ENCODE assay signal across 8 cellular contexts in the genomic region with DNA sequence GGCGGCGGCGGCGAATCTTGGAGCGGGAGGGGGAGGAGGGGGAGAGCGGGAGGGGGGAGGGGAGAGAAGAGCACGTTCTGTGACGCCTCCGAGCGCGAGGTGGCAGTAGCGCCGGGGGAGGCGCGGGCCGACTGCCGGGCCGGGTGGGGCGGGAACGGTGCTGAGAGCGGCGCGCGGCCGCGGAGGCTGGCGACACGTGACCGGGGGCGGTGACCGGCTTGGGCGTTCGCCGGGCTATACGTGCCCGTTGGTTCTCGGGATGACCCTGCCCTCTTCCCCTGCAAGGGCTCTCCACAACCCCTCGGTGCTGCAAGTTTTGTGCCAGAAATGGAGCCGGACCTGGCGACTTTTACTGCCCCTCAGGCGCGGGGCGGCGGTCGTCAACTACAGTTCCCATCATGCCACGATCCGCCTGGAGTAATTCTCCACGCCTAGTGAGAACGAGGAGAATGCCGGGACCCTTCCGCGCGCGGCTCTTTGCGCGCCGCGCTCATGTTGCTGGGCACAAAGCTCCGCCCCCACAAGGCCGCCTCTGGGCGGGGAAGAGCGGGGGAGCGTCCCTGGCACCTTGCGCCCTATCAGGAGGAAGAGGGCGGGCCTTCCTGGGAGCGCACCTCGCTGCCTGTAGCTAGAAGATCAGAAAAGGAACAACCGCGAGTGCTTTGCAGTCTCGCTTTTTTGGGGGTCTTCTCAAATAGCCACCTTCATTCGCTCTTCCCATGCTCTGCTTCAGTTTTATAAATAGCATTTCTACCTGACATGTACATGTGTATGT. TPM values are rescaled to one million over a fixed set of nuclear protein-coding genes. Genes with fewer than 3 reads are reported as not detected.
A peak's percentile ranks its signal among the peaks of the same experiment; 100 is the strongest.
DNase-seq lines count a peak whose midpoint lies in the region; ATAC-seq and TF ChIP-seq lines count a peak whose summit lies in the region.

A gene with protein sequence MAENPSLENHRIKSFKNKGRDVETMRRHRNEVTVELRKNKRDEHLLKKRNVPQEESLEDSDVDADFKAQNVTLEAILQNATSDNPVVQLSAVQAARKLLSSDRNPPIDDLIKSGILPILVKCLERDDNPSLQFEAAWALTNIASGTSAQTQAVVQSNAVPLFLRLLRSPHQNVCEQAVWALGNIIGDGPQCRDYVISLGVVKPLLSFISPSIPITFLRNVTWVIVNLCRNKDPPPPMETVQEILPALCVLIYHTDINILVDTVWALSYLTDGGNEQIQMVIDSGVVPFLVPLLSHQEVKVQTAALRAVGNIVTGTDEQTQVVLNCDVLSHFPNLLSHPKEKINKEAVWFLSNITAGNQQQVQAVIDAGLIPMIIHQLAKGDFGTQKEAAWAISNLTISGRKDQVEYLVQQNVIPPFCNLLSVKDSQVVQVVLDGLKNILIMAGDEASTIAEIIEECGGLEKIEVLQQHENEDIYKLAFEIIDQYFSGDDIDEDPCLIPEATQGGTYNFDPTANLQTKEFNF (minus strand): TSS at position 133 of the 775 bp plus-strand sequence. CDS start 176 bp downstream, outside the sequence.

- in situ Hi-C loops in KBM-7 (cut with MboI; ENCODE audit: low pct_unique_long_range_greater_than_20kb, low sequenced_read_pairs): no loop called here

- ATAC-seq in GM21717 (IDR thresholded peaks at IDR 0.05; ENCODE audit: unreplicated experiment): peak; percentile 87

- H3K4me3 ChIP-seq in PC-9 (peak within 1 kb of the TSS; percentile 68), epithelial cell of proximal tubule (ENCODE audit: low read depth, low read length) (peak within 1 kb of the TSS; percentile 81), mucosa of rectum (ENCODE audit: low read length in 2 of 2) (peak within 1 kb of the TSS; percentile 91)

- H3K4me2 ChIP-seq in PC-9: peak within 1 kb of the TSS; percentile 82

- no peaks in the 10 kb centered on the region for H3K9me2 ChIP-seq in PC-9 (ENCODE audit: insufficient read depth)

- CTCF ChIA-PET in PC-9 (lab: Charles Lee): interaction anchor here (0.5 to 1.7 kb wide), 12 partner anchors 10 to 1187 kb away, joined by 3 to 15 read pairs (median 4); partner anchors contain the start of gene SPRYD7

- H4K20me1 ChIP-seq in PC-9 (ENCODE audit: insufficient read depth): peaks cover 11% of the 10 kb centered on the region; the same call in 1 of the 2 replicates

- BruUV-seq in PC-9 (replicated peaks; lab: Mats Ljungman, UMichigan): no TSS peak

- TF ChIP-seq CTCF in PC-9 (conservative IDR thresholded peaks at IDR 0.05) (no peak), epithelial cell of proximal tubule (conservative IDR thresholded peaks at IDR 0.05; ENCODE audit: low read depth, low read length) (peak; percentile 4)

- peak within 1 kb of the TSS; percentile 74 to 84 for H3K9ac ChIP-seq in mucosa of rectum (ENCODE audit: low read depth in 1 of 2, low read length in 2 of 2)

- H3K9me3 ChIP-seq in PC-9 (ENCODE audit: insufficient read depth, low read depth) (no peaks in the 10 kb centered on the region), mucosa of rectum (ENCODE audit: control insufficient read depth in 2 of 2, low read length in 2 of 2) (no peaks in the 10 kb centered on the region)

- intact Hi-C loops in PC-9 (cut with micrococcal nuclease; ENCODE audit: unreplicated experiment): loop anchor here (1.0 kb wide), 1 partner anchor 101 kb away; the partner anchor contains the start of gene EBPL

- H2AFZ ChIP-seq in PC-9: peak within 1 kb of the TSS; percentile 98

- H3K36me3 ChIP-seq in PC-9 (ENCODE audit: low read depth): no peaks in the 10 kb centered on the region
- H3K36me3 ChIP-seq in mucosa of rectum (ENCODE audit: control insufficient read depth in 2 of 2, insufficient read depth in 2 of 2, low read length in 2 of 2): no peaks in the 10 kb centered on the region

- peaks cover 24% of the 10 kb centered on the region for H3K4me1 ChIP-seq in PC-9 (replicated peaks; ENCODE audit: insufficient read depth)
- H3K4me1 ChIP-seq in mucosa of rectum (ENCODE audit: control insufficient read depth in 2 of 2, insufficient read depth in 2 of 2, low read length in 2 of 2): peaks cover 9 to 16% of the 10 kb centered on the region in 2 donors

- H3K27me3 ChIP-seq in PC-9 (ENCODE audit: insufficient read depth, low read depth) (no peaks in the 10 kb centered on the region), mucosa of rectum (ENCODE audit: control insufficient read depth in 2 of 2, insufficient read depth in 2 of 2, low read length in 2 of 2) (no peaks in the 10 kb centered on the region)

- DNase-seq in DMS79 (lab: John Stamatoyannopoulos, UW) (peak; percentile 90), KBM-7 (peak; percentile 98), PC-9 (peak; percentile 87 to 93), epithelial cell of proximal tubule (ENCODE audit: low read depth) (peak; percentile 73)
- peak; percentile 95 for DNase-seq in activated T-cell treated with anti-CD3 and anti-CD28 coated beads, Interleukin-2, amount 50 U/mL, for 1 hour
- DNase-seq in stimulated activated CD8-positive, alpha-beta memory T cell treated with anti-CD3 and anti-CD28 coated beads, Interleukin-4, amount 100 ng/mL, for 48 hours: peak; percentile 95

- peaks cover 41% of the 10 kb centered on the region for H3K79me2 ChIP-seq in PC-9 (ENCODE audit: low read depth)

- H3K27ac ChIP-seq in PC-9: peak within 1 kb of the TSS; percentile 79
- peak within 1 kb of the TSS; percentile 97 for H3K27ac ChIP-seq in mucosa of rectum (ENCODE audit: low read depth in 2 of 2, low read length in 2 of 2)

- POLR2A ChIA-PET in PC-9 (lab: Charles Lee; ENCODE audit: unreplicated experiment): interaction anchor here (0.5 to 1.0 kb wide), 8 partner anchors 64 to 1274 kb away, joined by 3 to 9 read pairs (median 4); partner anchors contain the start of genes CAB39L, EBPL, PHF11 and SETDB2

- H3F3A ChIP-seq in PC-9 (ENCODE audit: insufficient read depth, low read depth): peaks cover 22% of the 10 kb centered on the region

RNA-seq across cellular contexts. Expression of the gene that starts here (rescaled TPM):
- total RNA-seq in PC-9 (2021) (21.2 and 35.0 TPM in 2 replicates), epithelial cell of proximal tubule (22.3 and 29.7 TPM in 2 replicates)

Comparison
In these comparisons a context has a peak if more than half of its experiments do, and no peak if none do; other contexts are left out.
1. Peak in every context shown above with its lines: DNase-seq, ATAC-seq, H3K4me3 ChIP-seq and H3K27ac ChIP-seq.